In genomic region chr1:93846929-93847810, GRCh38 we compare ENCODE assay signal across 8 cellular contexts. TPM values are rescaled to one million over a fixed set of nuclear protein-coding genes. Genes with fewer than 3 reads are reported as not detected.
DNase-seq lines count a peak whose midpoint lies in the region; ATAC-seq, FAIRE-seq and TF ChIP-seq lines count a peak whose summit lies in the region.

No MANE protein-coding gene starts in this region.

- peak overlapping the region; percentile 86 for H3K27ac ChIP-seq in cardiac muscle cell
- peak overlapping the region; percentile 93 to 99 (median 98) for H3K27ac ChIP-seq in pancreas
- peak overlapping the region; percentile 97 to 98 for H3K27ac ChIP-seq in tibial artery

- H3K27me3 ChIP-seq in cardiac muscle cell, result no peaks in the 10 kb centered on the region
- H3K27me3 ChIP-seq in pancreas, result no peaks in the 10 kb centered on the region
- H3K27me3 ChIP-seq in tibial artery, result no peaks in the 10 kb centered on the region

- peak overlapping the region; percentile 93 for H3K4me3 Mint-ChIP-seq in activated naive CD8-positive, alpha-beta T cell treated with anti-CD3 and anti-CD28 coated beads, Interleukin-2, amount 10 ng/mL, durations not matched to agents 7 days and 5 days

- H3K4me1 Mint-ChIP-seq in activated naive CD8-positive, alpha-beta T cell treated with anti-CD3 and anti-CD28 coated beads, Interleukin-2, amount 10 ng/mL, durations not matched to agents 7 days and 5 days, result peaks cover 20% of the 10 kb centered on the region

- H3K9me3 ChIP-seq in cardiac muscle cell (ENCODE audit: low read depth) (no peaks in the 10 kb centered on the region), pancreas (no peaks in the 10 kb centered on the region), tibial artery (no peaks in the 10 kb centered on the region)

- POLR2A ChIA-PET in activated naive CD8-positive, alpha-beta T cell treated with anti-CD3 and anti-CD28 coated beads, Interleukin-2, amount 10 ng/mL, durations not matched to agents 7 days and 5 days (lab: Charles Lee), result interaction anchor here (0.7 to 1.8 kb wide), 7 partner anchors 31 to 676 kb away, joined by 3 to 8 read pairs (median 5); partner anchors contain the start of genes DNTTIP2 and DR1

- TF ChIP-seq CTCF in GM12872 (IDR thresholded peaks at IDR 0.05; ENCODE audit: insufficient read depth, low read depth, low read length) (peak; percentile 12; the same call in 1 of the 3 replicates), cardiac muscle cell (IDR thresholded peaks at IDR 0.05; ENCODE audit: low read depth, low read length) (no peak), pancreas (IDR thresholded peaks at IDR 0.05) (no peak), tibial artery (IDR thresholded peaks at IDR 0.05) (peak in 1 of 2 experiments; percentile 14)

- H3K9me3 Mint-ChIP-seq in activated naive CD8-positive, alpha-beta T cell treated with anti-CD3 and anti-CD28 coated beads, Interleukin-2, amount 10 ng/mL, durations not matched to agents 7 days and 5 days, result no peaks in the 10 kb centered on the region

- no peaks in the 10 kb centered on the region for H3K27me3 Mint-ChIP-seq in activated naive CD8-positive, alpha-beta T cell treated with anti-CD3 and anti-CD28 coated beads, Interleukin-2, amount 10 ng/mL, durations not matched to agents 7 days and 5 days

- peak overlapping the region; percentile 93 for H3K27ac Mint-ChIP-seq in activated naive CD8-positive, alpha-beta T cell treated with anti-CD3 and anti-CD28 coated beads, Interleukin-2, amount 10 ng/mL, durations not matched to agents 7 days and 5 days

- peak; percentile 90 for DNase-seq in NCI-H1105 (lab: John Stamatoyannopoulos, UW)
- DNase-seq in SKM-1 treated with dmso at 0.1 percent for 144 hours (lab: John Stamatoyannopoulos, UW; ENCODE audit: unreplicated experiment), result peak; percentile 71
- DNase-seq in activated naive CD8-positive, alpha-beta T cell treated with anti-CD3 and anti-CD28 coated beads, Interleukin-2, amount 10 ng/mL, durations not matched to agents 7 days and 5 days, result peak; percentile 93
- peak; percentile 88 to 91 for DNase-seq in cardiac muscle cell (ENCODE audit: low read depth in 1 of 2, low spot score in 1 of 2)
- DNase-seq in pancreas, result peak; percentile 83 to 94 (median 90)
- DNase-seq in tibial artery, result peak; percentile 88 to 92

- H3K36me3 ChIP-seq in cardiac muscle cell, result no peaks in the 10 kb centered on the region
- H3K36me3 ChIP-seq in pancreas, result no peaks in the 10 kb centered on the region
- H3K36me3 ChIP-seq in tibial artery, result no peaks in the 10 kb centered on the region

- 0 to 1% methylated on average over 69 to 98 of the region's 99 CpGs for WGBS in pancreas, 2 donors

- intact Hi-C loops in pancreas (cut with DNase I), result no loop called here
- intact Hi-C loops in tibial artery (cut with DNase I; ENCODE audit: low total_unique reads), result loop anchor here (10.0 kb wide), 1 partner anchor 402 kb away; the partner anchor contains the start of gene FNBP1L

- no peaks in the 10 kb centered on the region for H3K36me3 Mint-ChIP-seq in activated naive CD8-positive, alpha-beta T cell treated with anti-CD3 and anti-CD28 coated beads, Interleukin-2, amount 10 ng/mL, durations not matched to agents 7 days and 5 days

- peak; percentile 68 for ATAC-seq in HG02678 (IDR thresholded peaks at IDR 0.05; ENCODE audit: unreplicated experiment)
- peak; percentile 78 for ATAC-seq in activated naive CD8-positive, alpha-beta T cell treated with anti-CD3 and anti-CD28 coated beads, Interleukin-2, amount 10 ng/mL, durations not matched to agents 7 days and 5 days (ENCODE audit: low read depth)
- peak; percentile 77 to 89 (median 79) for ATAC-seq in pancreas

- H3K4me3 ChIP-seq in cardiac muscle cell (peak overlapping the region; percentile 75), pancreas (peak overlapping the region; percentile 60 to 74 (median 66)), tibial artery (peak overlapping the region; percentile 85 to 88)

- FAIRE-seq in pancreas (lab: Jason Lieb, UNC), result no peak

- H3K4me1 ChIP-seq in cardiac muscle cell (ENCODE audit: low read depth) (no peaks in the 10 kb centered on the region), pancreas (peaks cover 6 to 13% (median 10%) of the 10 kb centered on the region in 3 donors), tibial artery (peaks cover 0 to 29% (median 11%) of the 10 kb centered on the region in 4 donors)

RNA-seq across cellular contexts. Expression of gene DNTTIP2, which starts 31.8 kb away (rescaled TPM):
- total RNA-seq in activated naive CD8-positive, alpha-beta T cell treated with anti-CD3 and anti-CD28 coated beads, Interleukin-2, amount 10 ng/mL, durations not matched to agents 7 days and 5 days, result 10 to 100 TPM; 55.1 to 61.3 TPM
- total RNA-seq in cardiac muscle cell (10.4 and 13.9 TPM in 2 replicates), pancreas (10 to 100 TPM; 15.7 to 24.3 (median 20.5) TPM)
- polyA plus RNA-seq in cardiac muscle cell (38.5 and 64.0 TPM in 2 replicates), pancreas (10 to 100 TPM; 26.4 to 39.2 TPM)

Comparison
In these comparisons a context has a peak if more than half of its experiments do, and no peak if none do; other contexts are left out.
1. Peak in every context shown above with its lines: DNase-seq, ATAC-seq, H3K4me3 ChIP-seq and H3K27ac ChIP-seq.